ENCODE assay signal across 1 cellular context in the genomic region with DNA sequence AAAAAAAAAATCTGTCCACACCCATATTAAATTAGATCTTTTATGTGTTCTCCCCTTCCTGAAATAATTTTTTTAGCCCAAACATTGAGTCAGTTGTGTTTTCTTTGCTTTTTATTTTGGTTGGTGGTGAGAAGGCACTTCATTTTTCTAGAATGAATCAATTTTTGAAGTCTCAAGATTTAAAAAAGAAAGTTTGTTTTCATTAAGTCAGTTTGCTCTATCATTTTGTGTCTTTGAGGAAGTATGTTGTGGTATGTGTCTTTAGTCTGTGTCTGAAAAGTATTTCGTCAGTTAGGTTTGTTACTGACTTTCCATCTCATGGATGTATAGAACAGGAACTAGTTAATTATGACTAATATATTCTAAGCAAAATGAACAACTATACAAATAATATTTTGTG.
TF ChIP-seq lines count a peak whose summit lies in the region.

No MANE protein-coding gene starts in this region.

TF ChIP-seq in IMR-90, 13 proteins besides CTCF, POLR2A, EP300 and RAD21:
- TF ChIP-seq RFX5 (IDR thresholded peaks at IDR 0.05; ENCODE audit: low read depth, low read length) (no peak), CHD1 (IDR thresholded peaks at IDR 0.05; ENCODE audit: low read depth, low read length) (no peak), MAZ (IDR thresholded peaks at IDR 0.05; ENCODE audit: borderline replicate concordance, low read depth, low read length) (no peak), CEBPB (IDR thresholded peaks at IDR 0.05; ENCODE audit: low read depth, low read length) (peak; percentile 58)
